12 cellular contexts compared by ENCODE assay signal in the genomic region with DNA sequence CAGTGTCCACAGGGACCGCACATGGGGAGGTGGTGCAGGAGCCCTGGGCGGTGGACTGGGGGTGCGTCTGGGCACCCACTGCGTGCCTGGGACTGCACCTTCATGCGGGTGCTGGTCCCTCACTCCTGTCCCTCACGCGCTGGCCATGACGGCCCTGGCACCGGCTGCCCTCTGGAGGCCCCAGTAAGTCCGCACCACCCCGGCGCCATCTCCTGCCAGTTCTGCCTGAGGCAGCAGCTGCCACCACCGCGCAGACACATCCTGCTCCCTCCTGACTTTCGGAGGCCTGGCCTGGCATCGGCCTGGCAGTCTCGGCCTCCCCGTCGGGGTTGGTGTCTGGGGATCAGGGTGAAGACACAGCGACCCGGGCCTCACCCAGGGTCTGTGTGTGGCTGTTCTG.
"Had no signal": no experiment of that assay in that cellular context is flagged by ENCODE, and none has a peak within 500 bp of the region (broad histone marks: within the 10 kb centered on the region; RNA-seq: fewer than 3 reads in every experiment).

No MANE protein-coding gene starts in this region.

- H3K36me3 Mint-ChIP-seq: natural killer cell had no signal

- H3K4me3 ChIP-seq: ascending aorta, mucosa of descending colon, prostate gland, spleen had no signal

- H3K27ac Mint-ChIP-seq: activated CD4-positive, alpha-beta T cell treated with anti-CD3 and anti-CD28 coated beads, Interleukin-2, amount 10 ng/mL, durations not matched to agents 7 days and 5 days; T-helper 2 cell treated with Interferon-gamma antibody and Interleukin-4, amounts not matched to agents 5 μg/mL and 100 μg/mL, for 36 hours had no signal

- H3K27ac ChIP-seq: ascending aorta, prostate gland, spleen had no signal

- DNase-seq: activated CD4-positive, alpha-beta T cell treated with anti-CD3 and anti-CD28 coated beads, Interleukin-2, amount 10 ng/mL, durations not matched to agents 7 days and 5 days; activated CD4-positive, CD25-positive, alpha-beta regulatory T cell; activated naive CD4-positive, alpha-beta T cell treated with Interleukin-2 at 50 U/mL for 16 hours; islet precursor cell; mucosa of descending colon; natural killer cell; spleen had no signal

- ATAC-seq: esophagus mucosa, mucosa of descending colon, natural killer cell, sciatic nerve had no signal

- H3K36me3 ChIP-seq: ascending aorta, prostate gland, spleen had no signal

- H3K27me3 ChIP-seq: ascending aorta had no signal

- H3K4me1 Mint-ChIP-seq: activated CD4-positive, alpha-beta T cell treated with anti-CD3 and anti-CD28 coated beads, Interleukin-2, amount 10 ng/mL, durations not matched to agents 7 days and 5 days had no signal

- H3K9me3 Mint-ChIP-seq: activated CD4-positive, alpha-beta T cell treated with anti-CD3 and anti-CD28 coated beads, Interleukin-2, amount 10 ng/mL, durations not matched to agents 7 days and 5 days; natural killer cell; T-helper 2 cell treated with Interferon-gamma antibody and Interleukin-4, amounts not matched to agents 5 μg/mL and 100 μg/mL, for 36 hours had no signal

- H3K4me3 Mint-ChIP-seq: activated CD4-positive, alpha-beta T cell treated with anti-CD3 and anti-CD28 coated beads, Interleukin-2, amount 10 ng/mL, durations not matched to agents 7 days and 5 days; natural killer cell; T-helper 2 cell treated with Interferon-gamma antibody and Interleukin-4, amounts not matched to agents 5 μg/mL and 100 μg/mL, for 36 hours had no signal

- H3K27me3 Mint-ChIP-seq: activated CD4-positive, alpha-beta T cell treated with anti-CD3 and anti-CD28 coated beads, Interleukin-2, amount 10 ng/mL, durations not matched to agents 7 days and 5 days had no signal

- H3K9me3 ChIP-seq: ascending aorta, mucosa of descending colon, prostate gland, spleen had no signal
